Comparison of ENCODE assay signal across 12 cellular contexts in genomic region chrX:120486786-120487185, GRCh38. TPM values are rescaled to one million over a fixed set of nuclear protein-coding genes. Genes with fewer than 3 reads are reported as not detected.
A peak's percentile ranks its signal among the peaks of the same experiment; 100 is the strongest.
DNase-seq lines count a peak whose midpoint lies in the region; ATAC-seq and TF ChIP-seq lines count a peak whose summit lies in the region.
"Had no signal": no experiment of that assay in that cellular context is flagged by ENCODE, and none has a peak within 500 bp of the region (broad histone marks: within the 10 kb centered on the region; RNA-seq: fewer than 3 reads in every experiment).

No MANE protein-coding gene starts in this region.

- H3K4me1 ChIP-seq in Loucy (ENCODE audit: insufficient read depth, low read length, poor library complexity, severe bottlenecking) (peaks cover 9% of the 10 kb centered on the region), psoas muscle (no peaks in the 10 kb centered on the region)

- H3K4me3 Mint-ChIP-seq in Calu3 (ENCODE audit: low read depth, unreplicated experiment) = peak overlapping the region; percentile 24

- peak overlapping the region; percentile 78 for H3K9ac ChIP-seq in Loucy (ENCODE audit: low read depth, low read length, poor library complexity, severe bottlenecking)

- H3K27ac ChIP-seq in cingulate gyrus (ENCODE audit: low read depth, low read length) = peak overlapping the region; percentile 35
- peak overlapping the region; percentile 92 for H3K27ac ChIP-seq in psoas muscle
- H3K27ac ChIP-seq: ovary had no signal

- intact Hi-C loops in Calu3 (cut with micrococcal nuclease; ENCODE audit: unreplicated experiment) (no loop called here), psoas muscle (cut with DNase I) (no loop called here)

- H3K27me3 ChIP-seq in Loucy (ENCODE audit: insufficient read depth, low read length, poor library complexity, severe bottlenecking) = no peaks in the 10 kb centered on the region
- no peaks in the 10 kb centered on the region for H3K27me3 ChIP-seq in psoas muscle (ENCODE audit: insufficient read depth in 3 of 3, low read length in 2 of 3)
- H3K27me3 ChIP-seq: ovary had no signal

- ATAC-seq in psoas muscle (no peak), GM21576 (IDR thresholded peaks at IDR 0.05; ENCODE audit: unreplicated experiment) (no peak)

- no peaks in the 10 kb centered on the region for H3K9me3 ChIP-seq in Loucy (ENCODE audit: insufficient read depth, low read depth, low read length)
- H3K9me3 ChIP-seq in psoas muscle = no peaks in the 10 kb centered on the region
- H3K9me3 ChIP-seq: ovary had no signal

- H3K4me1 Mint-ChIP-seq in Calu3 (ENCODE audit: low read depth, unreplicated experiment) = peaks cover 15% of the 10 kb centered on the region

- peak overlapping the region; percentile 68 for H3K4me2 ChIP-seq in Loucy (ENCODE audit: low read depth, low read length, poor library complexity, severe bottlenecking)

- no peak for TF ChIP-seq CTCF in Calu3 (IDR thresholded peaks at IDR 0.05; ENCODE audit: unreplicated experiment)
- no peak for TF ChIP-seq CTCF in Loucy (conservative IDR thresholded peaks at IDR 0.05; ENCODE audit: low read length)
- no peak for TF ChIP-seq CTCF in psoas muscle (IDR thresholded peaks at IDR 0.05)

- 51 to 63% (median 59%) methylated on average over 9 of the region's 9 CpGs for WGBS in psoas muscle, 3 donors

- no peaks in the 10 kb centered on the region for H3F3A ChIP-seq in Loucy (ENCODE audit: low read depth)

- H3K9me2 ChIP-seq in Loucy (replicated peaks; ENCODE audit: low read depth, low read length) = no peaks in the 10 kb centered on the region

- no peaks in the 10 kb centered on the region for H3K9me3 Mint-ChIP-seq in Calu3 (ENCODE audit: low read depth, unreplicated experiment)
- H3K9me3 Mint-ChIP-seq: HFFc6; stimulated activated memory B cell treated with anti-CD40 and anti-IgM and Interleukin-4, amounts not matched to agents 10 μg/mL and 1 μg/mL and 100 μg/mL, for 72 hours had no signal

- CTCF ChIA-PET in Calu3 (lab: Charles Lee) = interaction anchor here (1.2 kb wide), 1 partner anchor 64 kb away, joined by 3 read pairs; no protein-coding TSS in a partner anchor

- peak overlapping the region; percentile 77 for H3K4me3 ChIP-seq in Loucy (ENCODE audit: low read length, poor library complexity, severe bottlenecking)
- peak overlapping the region; percentile 73 for H3K4me3 ChIP-seq in psoas muscle

- H3K36me3 ChIP-seq in Loucy (ENCODE audit: insufficient read depth, low read length) = no peaks in the 10 kb centered on the region
- H3K36me3 ChIP-seq in psoas muscle (ENCODE audit: insufficient read depth in 1 of 2, low read depth in 1 of 2) = no peaks in the 10 kb centered on the region
- H3K36me3 ChIP-seq: ovary had no signal

- H3K36me3 Mint-ChIP-seq in Calu3 (ENCODE audit: insufficient read depth, unreplicated experiment) = peaks cover 9% of the 10 kb centered on the region
- H3K36me3 Mint-ChIP-seq: stimulated activated memory B cell treated with anti-CD40 and anti-IgM and Interleukin-4, amounts not matched to agents 10 μg/mL and 1 μg/mL and 100 μg/mL, for 72 hours had no signal

- H2AFZ ChIP-seq in Loucy (ENCODE audit: low read length) = no peak overlapping the region

- no peak for DNase-seq in Calu3
- DNase-seq in psoas muscle = no peak
- no peak for DNase-seq in stimulated activated CD4-positive, alpha-beta T cell treated with anti-CD3 and anti-CD28 coated beads, Interleukin-2, amount 100 ng/mL, for 24 hours
- no peak for DNase-seq in islet precursor cell
- no peak for DNase-seq in activated T-cell treated with anti-CD3 and anti-CD28 coated beads, Interleukin-2, amount 50 U/mL, for 48 hours
- DNase-seq: RPMI8226 had no signal

- H4K20me1 ChIP-seq in Loucy (ENCODE audit: insufficient read depth, low read length, poor library complexity, severe bottlenecking) = no peaks in the 10 kb centered on the region

- no peaks in the 10 kb centered on the region for H3K79me2 ChIP-seq in Loucy (ENCODE audit: insufficient read depth, low read length)

- peak overlapping the region; percentile 47 for H3K27ac Mint-ChIP-seq in Calu3 (ENCODE audit: unreplicated experiment)

- H3K27me3 Mint-ChIP-seq in Calu3 (ENCODE audit: unreplicated experiment) = no peaks in the 10 kb centered on the region
- H3K27me3 Mint-ChIP-seq: stimulated activated memory B cell treated with anti-CD40 and anti-IgM and Interleukin-4, amounts not matched to agents 10 μg/mL and 1 μg/mL and 100 μg/mL, for 72 hours had no signal

- BruUV-seq in Calu3 (replicated peaks; lab: Mats Ljungman, UMichigan) = no TSS peak

RNA-seq across cellular contexts. Expression of gene LAMP2, which starts 17.7 kb away (rescaled TPM):
- total RNA-seq in Calu3 (2022) = 120 and 132 TPM in 2 replicates
- total RNA-seq in psoas muscle = 100 to 1,000 TPM in 2 of 4 donors, 10 to 100 TPM in 2; 86.0 to 123 (median 98.2) TPM
- 10 to 100 TPM; 24.5 to 89.4 (median 39.1) TPM for polyA plus RNA-seq in psoas muscle
